Comparison of ENCODE assay signal across 4 cellular contexts in genomic region chr1:74253243-74253824, GRCh38. TPM values are rescaled to one million over a fixed set of nuclear protein-coding genes. Genes with fewer than 3 reads are reported as not detected.
"Had no signal": no experiment of that assay in that cellular context is flagged by ENCODE, and none has a peak within 500 bp of the region (broad histone marks: within the 10 kb centered on the region; RNA-seq: fewer than 3 reads in every experiment).

No MANE protein-coding gene starts in this region.

RNA-seq across cellular contexts. Expression of gene TNNI3K, which starts 18.1 kb away (rescaled TPM):
- total RNA-seq: K562, M059J, SJCRH30 had no signal
- polyA plus RNA-seq: IgD-negative memory B cell had no signal
